Comparison of ENCODE assay signal across 8 cellular contexts in genomic region chr12:110468212-110469048, GRCh38. TPM values are rescaled to one million over a fixed set of nuclear protein-coding genes. Genes with fewer than 3 reads are reported as not detected.
A peak's percentile ranks its signal among the peaks of the same experiment; 100 is the strongest.
DNase-seq lines count a peak whose midpoint lies in the region; ATAC-seq and TF ChIP-seq lines count a peak whose summit lies in the region.

A gene with protein sequence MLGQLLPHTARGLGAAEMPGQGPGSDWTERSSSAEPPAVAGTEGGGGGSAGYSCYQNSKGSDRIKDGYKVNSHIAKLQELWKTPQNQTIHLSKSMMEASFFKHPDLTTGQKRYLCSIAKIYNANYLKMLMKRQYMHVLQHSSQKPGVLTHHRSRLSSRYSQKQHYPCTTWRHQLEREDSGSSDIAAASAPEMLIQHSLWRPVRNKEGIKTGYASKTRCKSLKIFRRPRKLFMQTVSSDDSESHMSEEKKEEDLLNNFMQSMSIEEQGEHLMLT (plus strand): TSS chr12:110468845. CDS start chr12:110468876, 31 bp downstream.
Gene GPN3 (minus strand): TSS chr12:110468257. CDS start chr12:110468203, 54 bp downstream.

- H3K27me3 Mint-ChIP-seq in T-helper 1 cell treated with Interleukin-12 subunit alpha and Interleukin-12 subunit beta and Interleukin-4 antibody, amounts not matched to agents 30 μg/mL and 1 μg/mL, for 36 hours (ENCODE audit: low read depth): no peaks in the 10 kb centered on the region

- ATAC-seq in HG02884 (IDR thresholded peaks at IDR 0.05; ENCODE audit: unreplicated experiment): peak; percentile 82
- peak; percentile 96 for ATAC-seq in left cardiac atrium

- H3K4me3 Mint-ChIP-seq in T-helper 1 cell treated with Interleukin-12 subunit alpha and Interleukin-12 subunit beta and Interleukin-4 antibody, amounts not matched to agents 30 μg/mL and 1 μg/mL, for 36 hours: peak within 1 kb of the TSS; percentile 97

- H3K27ac Mint-ChIP-seq in T-helper 1 cell treated with Interleukin-12 subunit alpha and Interleukin-12 subunit beta and Interleukin-4 antibody, amounts not matched to agents 30 μg/mL and 1 μg/mL, for 36 hours: peak within 1 kb of the TSS; percentile 90

- in situ Hi-C loops in GM13977 (cut with MboI; ENCODE audit: low pct_unique_long_range_greater_than_20kb, low sequenced_read_pairs, unreplicated experiment): loop anchor here (10.0 kb wide), 1 partner anchor 136 kb away; no protein-coding TSS in a partner anchor

- intact Hi-C loops in left cardiac atrium (cut with DNase I) (no loop called here), posterior vena cava (cut with DNase I) (no loop called here)

- H3K9me3 Mint-ChIP-seq in T-helper 1 cell treated with Interleukin-12 subunit alpha and Interleukin-12 subunit beta and Interleukin-4 antibody, amounts not matched to agents 30 μg/mL and 1 μg/mL, for 36 hours: no peaks in the 10 kb centered on the region

- H3K36me3 Mint-ChIP-seq in T-helper 1 cell treated with Interleukin-12 subunit alpha and Interleukin-12 subunit beta and Interleukin-4 antibody, amounts not matched to agents 30 μg/mL and 1 μg/mL, for 36 hours (ENCODE audit: low read depth): peaks cover 8% of the 10 kb centered on the region

- TF ChIP-seq CTCF in GM13977 (IDR thresholded peaks at IDR 0.05; ENCODE audit: extremely low read depth, insufficient read depth, missing control alignments): peak; percentile 6

- H3K4me1 Mint-ChIP-seq in T-helper 1 cell treated with Interleukin-12 subunit alpha and Interleukin-12 subunit beta and Interleukin-4 antibody, amounts not matched to agents 30 μg/mL and 1 μg/mL, for 36 hours (ENCODE audit: low read depth): peaks cover 27% of the 10 kb centered on the region

- DNase-seq in GM13977 (ENCODE audit: low spot score) (peak; percentile 94), NCI-H1694 (lab: John Stamatoyannopoulos, UW) (peak; percentile 94), amniotic stem cell (lab: John Stamatoyannopoulos, UW) (peak; percentile 94), left cardiac atrium (peak; percentile 96), posterior vena cava (ENCODE audit: low spot score) (peak; percentile 98), ureter (ENCODE audit: low spot score) (peak; percentile 97)

RNA-seq across cellular contexts. Expression of the first gene that starts in this region (rescaled TPM):
- total RNA-seq in left cardiac atrium (1 to 10 TPM; 6.1 to 8.5 TPM), posterior vena cava (1 to 10 TPM; 6.0 to 6.7 TPM), ureter (4.2 TPM)

RNA-seq across cellular contexts. Expression of gene GPN3, which starts in this region (rescaled TPM):
- 10 to 100 TPM; 24.2 to 32.3 TPM for total RNA-seq in left cardiac atrium
- 10 to 100 TPM; 18.2 to 23.4 TPM for total RNA-seq in posterior vena cava
- 20.3 TPM for total RNA-seq in ureter

Comparison
In these comparisons a context has a peak if more than half of its experiments do, and no peak if none do; other contexts are left out.
1. Peak in every context shown above with its lines: DNase-seq and ATAC-seq.